Comparison of ENCODE assay signal across 20 cellular contexts in genomic region chr14:41817626-41818025, GRCh38.
"Had no signal": no experiment of that assay in that cellular context is flagged by ENCODE, and none has a peak within 500 bp of the region (broad histone marks: within the 10 kb centered on the region; RNA-seq: fewer than 3 reads in every experiment).

No MANE protein-coding gene starts in this region.

- H3K9me3 ChIP-seq: adrenal gland, colonic mucosa, pancreas, right lobe of liver, testis had no signal

- DNase-seq: activated CD4-positive, alpha-beta T cell treated with anti-CD3 and anti-CD28 coated beads for 1 hour; activated effector memory CD4-positive, alpha-beta T cell treated with anti-CD3 and anti-CD28 coated beads, Interleukin-2, amount 50 U/mL, for 16 hours; activated T-cell treated with anti-CD3 and anti-CD28 coated beads, Interleukin-2, amount 50 U/mL, for 72 hours; adrenal gland; central memory CD4-positive, alpha-beta T cell; colonic mucosa; mesendoderm; naive thymus-derived CD8-positive, alpha-beta T cell; pancreas; right lobe of liver; small intestine; stimulated activated CD4-positive, alpha-beta T cell treated with anti-CD3 and anti-CD28 coated beads, Interleukin-4, amount 100 ng/mL, for 24 hours; SW 1271; T-helper 2 cell; testis; WERI-Rb-1 had no signal

- H3K9me3 Mint-ChIP-seq: type B pancreatic cell had no signal

- H3K27me3 ChIP-seq: adrenal gland, colonic mucosa, pancreas, right lobe of liver, testis had no signal

- H3K4me3 ChIP-seq: adrenal gland, colonic mucosa, pancreas, right lobe of liver, testis had no signal

- H3K4me1 Mint-ChIP-seq: activated naive CD4-positive, alpha-beta T cell treated with anti-CD3 and anti-CD28 coated beads, Interleukin-2, amount 50 U/mL, for 24 hours; brain; naive thymus-derived CD8-positive, alpha-beta T cell; stimulated activated effector memory CD8-positive, alpha-beta T cell treated with anti-CD3 and anti-CD28 coated beads, Interleukin-12 subunit alpha, Interleukin-12 subunit beta, amount 100 ng/mL, for 72 hours had no signal

- H3K4me3 Mint-ChIP-seq: activated naive CD4-positive, alpha-beta T cell treated with anti-CD3 and anti-CD28 coated beads, Interleukin-2, amount 50 U/mL, for 24 hours; activated T-cell treated with anti-CD3 and anti-CD28 coated beads, Interleukin-2, amount 50 U/mL, for 72 hours; brain; naive thymus-derived CD8-positive, alpha-beta T cell; stimulated activated effector memory CD8-positive, alpha-beta T cell treated with anti-CD3 and anti-CD28 coated beads, Interleukin-12 subunit alpha, Interleukin-12 subunit beta, amount 100 ng/mL, for 72 hours; type B pancreatic cell had no signal

- H3K36me3 ChIP-seq: adrenal gland, colonic mucosa, pancreas, right lobe of liver, WERI-Rb-1 had no signal

- ATAC-seq: activated T-cell treated with anti-CD3 and anti-CD28 coated beads, Interleukin-2, amount 50 U/mL, for 72 hours; naive thymus-derived CD8-positive, alpha-beta T cell; pancreas; right lobe of liver; stimulated activated effector memory CD8-positive, alpha-beta T cell treated with anti-CD3 and anti-CD28 coated beads, Interleukin-12 subunit alpha, Interleukin-12 subunit beta, amount 100 ng/mL, for 72 hours had no signal

- H3K27ac Mint-ChIP-seq: activated naive CD4-positive, alpha-beta T cell treated with anti-CD3 and anti-CD28 coated beads, Interleukin-2, amount 50 U/mL, for 24 hours; activated T-cell treated with anti-CD3 and anti-CD28 coated beads, Interleukin-2, amount 50 U/mL, for 72 hours; brain; naive thymus-derived CD8-positive, alpha-beta T cell; stimulated activated effector memory CD8-positive, alpha-beta T cell treated with anti-CD3 and anti-CD28 coated beads, Interleukin-12 subunit alpha, Interleukin-12 subunit beta, amount 100 ng/mL, for 72 hours; type B pancreatic cell had no signal

- H3K36me3 Mint-ChIP-seq: activated naive CD4-positive, alpha-beta T cell treated with anti-CD3 and anti-CD28 coated beads, Interleukin-2, amount 50 U/mL, for 24 hours; naive thymus-derived CD8-positive, alpha-beta T cell; stimulated activated effector memory CD8-positive, alpha-beta T cell treated with anti-CD3 and anti-CD28 coated beads, Interleukin-12 subunit alpha, Interleukin-12 subunit beta, amount 100 ng/mL, for 72 hours; type B pancreatic cell had no signal

- H3K4me1 ChIP-seq: adrenal gland, colonic mucosa, pancreas, right lobe of liver, testis had no signal

- H3K27ac ChIP-seq: adrenal gland, colonic mucosa, pancreas, right lobe of liver, testis, WERI-Rb-1 had no signal

- H3K27me3 Mint-ChIP-seq: activated naive CD4-positive, alpha-beta T cell treated with anti-CD3 and anti-CD28 coated beads, Interleukin-2, amount 50 U/mL, for 24 hours; brain; naive thymus-derived CD8-positive, alpha-beta T cell; type B pancreatic cell had no signal
